26 cellular contexts compared by ENCODE assay signal in genomic region chr10:7874864-7875263, GRCh38. TPM values are rescaled to one million over a fixed set of nuclear protein-coding genes. Genes with fewer than 3 reads are reported as not detected.
DNase-seq lines count a peak whose midpoint lies in the region; ATAC-seq, FAIRE-seq and TF ChIP-seq lines count a peak whose summit lies in the region.
"Had no signal": no experiment of that assay in that cellular context is flagged by ENCODE, and none has a peak within 500 bp of the region (broad histone marks: within the 10 kb centered on the region; RNA-seq: fewer than 3 reads in every experiment).

No MANE protein-coding gene starts in this region.

- H3K36me3 ChIP-seq in endodermal cell (ENCODE audit: control insufficient read depth, insufficient read depth, low read length) = no peaks in the 10 kb centered on the region
- no peaks in the 10 kb centered on the region for H3K36me3 ChIP-seq in upper lobe of right lung
- H3K36me3 ChIP-seq: BE2C, BLaER1 had no signal

- intact Hi-C loops in upper lobe of right lung (cut with DNase I) (no loop called here), Right ventricle myocardium superior (cut with DNase I) (loop anchor here (10.0 kb wide), 1 partner anchor 1430 kb away; no protein-coding TSS in a partner anchor)

- peak overlapping the region; percentile 58 for H3K27ac ChIP-seq in 22Rv1
- H3K27ac ChIP-seq in endodermal cell (ENCODE audit: low read depth, low read length) = no peak overlapping the region
- H3K27ac ChIP-seq in upper lobe of right lung = no peak overlapping the region
- H3K27ac ChIP-seq: BLaER1 had no signal

- no peaks in the 10 kb centered on the region for H3K27me3 Mint-ChIP-seq in endodermal cell (ENCODE audit: insufficient read depth)
- H3K27me3 Mint-ChIP-seq: CD4-positive, alpha-beta memory T cell; CD4-positive, CD25-positive, alpha-beta regulatory T cell; CD8-positive, alpha-beta memory T cell had no signal

- no peak overlapping the region for H3K9ac ChIP-seq in endodermal cell (ENCODE audit: extremely low read depth, low read length, poor library complexity, severe bottlenecking)
- H3K9ac ChIP-seq: BLaER1 had no signal

- H3K9me3 Mint-ChIP-seq in endodermal cell = no peaks in the 10 kb centered on the region
- H3K9me3 Mint-ChIP-seq: CD4-positive, alpha-beta memory T cell; CD4-positive, CD25-positive, alpha-beta regulatory T cell; CD8-positive, alpha-beta memory T cell had no signal

- H3K4me1 ChIP-seq in endodermal cell (ENCODE audit: control insufficient read depth, insufficient read depth, low read length) (peaks cover 24% of the 10 kb centered on the region), upper lobe of right lung (peaks cover 4% of the 10 kb centered on the region)
- H3K4me1 ChIP-seq: BLaER1 had no signal

- no peak for DNase-seq in endodermal cell
- DNase-seq in frontal cortex (ENCODE audit: low spot score in 2 of 2) = no peak
- no peak for DNase-seq in upper lobe of right lung
- DNase-seq in Right ventricle myocardium superior = no peak
- DNase-seq: 8988T; ACHN; BE2C; C1 segment of cervical spinal cord; CD4-positive, alpha-beta memory T cell; CD4-positive, CD25-positive, alpha-beta regulatory T cell; CD8-positive, alpha-beta memory T cell; COR-L47; DMS 273 treated with DMSO at 0.1 percent for 48 hours; DMS153; DMS53; DMS79; DND-41; EL; GDM1 had no signal

- no peak for ATAC-seq in upper lobe of right lung
- no peak for ATAC-seq in Right ventricle myocardium superior (ENCODE audit: poor library complexity)
- ATAC-seq: GM12878 had no signal

- peak; percentile 28 for FAIRE-seq in frontal cortex (lab: Jason Lieb, UNC)
- FAIRE-seq: A204.1, GM12878, GM12892, GM18507 had no signal

- WGBS in endodermal cell (ENCODE audit: insufficient coverage in 1 of 2, insufficient read length in 1 of 2), 2 experiments = 94% methylated on average over 2 of the region's 2 CpGs; no CpG with 5 or more reads in 1 of the 2 experiments

- H3K27ac Mint-ChIP-seq in endodermal cell = no peak overlapping the region
- H3K27ac Mint-ChIP-seq: CD14-positive monocyte; CD4-positive, alpha-beta memory T cell; CD4-positive, CD25-positive, alpha-beta regulatory T cell had no signal

- H3K4me3 ChIP-seq in endodermal cell (ENCODE audit: low read length) (peak overlapping the region; percentile 48), upper lobe of right lung (no peak overlapping the region)
- H3K4me3 ChIP-seq: BLaER1, GM12878 had no signal

- TF ChIP-seq CTCF in 22Rv1 (IDR thresholded peaks at IDR 0.05) = no peak
- TF ChIP-seq CTCF in endodermal cell (conservative IDR thresholded peaks at IDR 0.05) = no peak
- TF ChIP-seq CTCF in upper lobe of right lung (IDR thresholded peaks at IDR 0.05) = no peak

- peak overlapping the region; percentile 7 for H3K4me3 Mint-ChIP-seq in endodermal cell
- H3K4me3 Mint-ChIP-seq: CD14-positive monocyte; CD4-positive, alpha-beta memory T cell; CD4-positive, CD25-positive, alpha-beta regulatory T cell; CD8-positive, alpha-beta memory T cell had no signal

- H3K9me3 ChIP-seq in endodermal cell (ENCODE audit: control insufficient read depth, low read length) (no peaks in the 10 kb centered on the region), upper lobe of right lung (no peaks in the 10 kb centered on the region)
- H3K9me3 ChIP-seq: BE2C, BLaER1 had no signal

- peaks cover 45% of the 10 kb centered on the region for H3K4me1 Mint-ChIP-seq in endodermal cell

- no peaks in the 10 kb centered on the region for H3K27me3 ChIP-seq in endodermal cell (ENCODE audit: control insufficient read depth, insufficient read depth, low read length, poor library complexity, severe bottlenecking)
- no peaks in the 10 kb centered on the region for H3K27me3 ChIP-seq in upper lobe of right lung
- H3K27me3 ChIP-seq: BE2C, BLaER1 had no signal

- no peaks in the 10 kb centered on the region for H3K36me3 Mint-ChIP-seq in endodermal cell (ENCODE audit: low read depth)
- H3K36me3 Mint-ChIP-seq: CD14-positive monocyte; CD4-positive, alpha-beta memory T cell; CD4-positive, CD25-positive, alpha-beta regulatory T cell had no signal

RNA-seq across cellular contexts. Expression of gene TAF3, which starts 56.6 kb away (rescaled TPM):
- 10 to 100 TPM in 1 of 2 donors, 1 to 10 TPM in 1; 9.9 to 10.0 TPM for total RNA-seq in endodermal cell
- polyA plus RNA-seq in endodermal cell (2013, experiment 1 of 2) = 8.6 TPM
- polyA plus RNA-seq in endodermal cell (2013, experiment 2 of 2) = 8.2 TPM
- 2.4 TPM for total RNA-seq in frontal cortex
- 11.8 TPM for total RNA-seq in upper lobe of right lung
- total RNA-seq in Right ventricle myocardium superior = 10.4 TPM
